ENCODE assay signal across 8 cellular contexts in the genomic region with DNA sequence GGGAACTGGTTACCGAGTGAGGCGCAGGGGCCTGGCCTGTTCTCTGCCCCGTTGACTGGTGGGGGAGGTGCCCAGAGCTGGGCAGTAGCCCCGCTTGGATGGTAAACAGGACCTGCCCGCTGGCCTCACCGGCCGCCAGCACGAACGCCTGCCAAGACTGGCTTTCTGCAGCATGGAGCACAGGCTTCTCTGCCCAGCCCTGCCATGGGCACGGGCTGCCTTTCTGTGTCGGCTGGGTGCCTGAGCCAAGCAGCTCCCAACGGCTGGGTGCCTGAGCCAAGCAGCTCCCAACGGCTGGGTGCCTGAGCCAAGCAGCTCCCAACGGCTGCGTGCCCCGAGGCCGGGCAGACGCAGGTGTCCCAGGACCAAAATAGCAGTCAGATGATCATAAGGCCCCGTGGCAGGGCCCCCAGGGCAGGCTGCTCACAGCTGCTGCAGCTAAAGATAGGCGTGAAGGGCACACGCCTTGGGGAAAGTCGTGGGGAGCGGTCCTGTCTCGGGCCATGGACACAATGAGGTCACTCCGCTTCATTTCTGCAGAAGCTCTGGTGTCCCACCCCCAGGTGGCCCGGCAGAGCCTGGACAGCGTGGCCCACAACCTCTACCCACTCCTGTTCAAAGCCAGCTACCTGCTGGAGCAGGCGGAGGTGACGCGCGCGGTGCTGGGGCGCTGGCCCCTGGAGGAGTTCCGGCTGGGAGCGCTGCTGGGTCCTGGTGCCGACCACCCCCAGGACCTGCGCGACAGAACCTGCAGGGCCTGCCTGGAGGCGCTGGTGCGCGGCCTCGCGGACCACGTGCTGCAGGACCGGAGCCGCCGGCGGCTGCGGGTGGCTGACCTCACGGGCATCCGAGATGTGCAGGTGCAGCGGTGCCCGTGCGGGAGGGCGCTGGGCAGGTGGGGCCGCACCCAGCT. TPM values are rescaled to one million over a fixed set of nuclear protein-coding genes. Genes with fewer than 3 reads are reported as not detected.
DNase-seq lines count a peak whose midpoint lies in the region; ATAC-seq, FAIRE-seq and TF ChIP-seq lines count a peak whose summit lies in the region.

A gene (plus strand): TSS at position 460 of the 913 bp plus-strand sequence. CDS start 44 bp downstream, at position 504.

- no peaks in the 10 kb centered on the region for H3K9me1 ChIP-seq in keratinocyte (ENCODE audit: control insufficient read depth, extremely low read depth, insufficient read depth, low read length)

- no peak within 1 kb of the TSS for H4K8ac ChIP-seq in mesendoderm (ENCODE audit: low read depth, low read length)

- dilution Hi-C loops in keratinocyte (cut with MboI; ENCODE audit: extremely low pct_ligation_motif_present, low sequenced_read_pairs): no loop called here

- no peak for ATAC-seq in thoracic aorta (ENCODE audit: insufficient number of reproducible peaks, low FRiP score, low read depth)

- no peak within 1 kb of the TSS for H2BK120ac ChIP-seq in mesendoderm (ENCODE audit: low read depth, low read length)

- H3K27me3 ChIP-seq in keratinocyte (ENCODE audit: control insufficient read depth, extremely low read depth, insufficient read depth, low read length): peaks cover 46% of the 10 kb centered on the region
- no peaks in the 10 kb centered on the region for H3K27me3 ChIP-seq in thoracic aorta (replicated peaks; ENCODE audit: insufficient read depth)
- H3K27me3 ChIP-seq in mesendoderm (ENCODE audit: insufficient read depth, low read length, poor library complexity): no peaks in the 10 kb centered on the region

- H3K9me3 ChIP-seq in keratinocyte (ENCODE audit: control insufficient read depth, low read depth, low read length) (no peaks in the 10 kb centered on the region), thoracic aorta (no peaks in the 10 kb centered on the region)

- H3K56ac ChIP-seq in mesendoderm (ENCODE audit: low read length): no peak within 1 kb of the TSS

- no peak within 1 kb of the TSS for H3K4me3 ChIP-seq in keratinocyte (ENCODE audit: control insufficient read depth in 2 of 3, extremely low read depth in 1 of 3, insufficient read depth in 2 of 3, low read depth in 1 of 3, low read length in 3 of 3)
- peak within 1 kb of the TSS; percentile 57 for H3K4me3 ChIP-seq in thoracic aorta
- no peak within 1 kb of the TSS for H3K4me3 ChIP-seq in mesendoderm (ENCODE audit: low read length)

- no peak within 1 kb of the TSS for H3K4ac ChIP-seq in mesendoderm (ENCODE audit: low read depth, low read length)

- DNase-seq in stimulated activated CD4-positive, alpha-beta T cell treated with anti-CD3 and anti-CD28 coated beads, Interleukin-15, amount 100 ng/mL, for 24 hours: peak; percentile 25
- DNase-seq in stimulated activated CD4-positive, alpha-beta T cell treated with anti-CD3 and anti-CD28 coated beads, Interleukin-2, amount 100 ng/mL, for 48 hours: no peak
- DNase-seq in NCI-H526 treated with DMSO at 0.1 percent for 48 hours (lab: John Stamatoyannopoulos, UW) (peak; percentile 60), keratinocyte (ENCODE audit: low read depth, low spot score) (no peak), thoracic aorta (ENCODE audit: low spot score) (no peak), AG20443 (ENCODE audit: low spot score) (no peak), NCI-H82 (lab: John Stamatoyannopoulos, UW) (no peak), mesendoderm (no peak)

- no peaks in the 10 kb centered on the region for H3K79me1 ChIP-seq in mesendoderm (ENCODE audit: low read length)

- H3K36me3 ChIP-seq in keratinocyte (ENCODE audit: control insufficient read depth in 2 of 2, extremely low read depth in 1 of 2, insufficient read depth in 2 of 2, low read length in 2 of 2): no peaks in the 10 kb centered on the region
- H3K36me3 ChIP-seq in thoracic aorta: no peaks in the 10 kb centered on the region
- no peaks in the 10 kb centered on the region for H3K36me3 ChIP-seq in mesendoderm (ENCODE audit: control insufficient read depth, insufficient read depth, low read length)

- no peak within 1 kb of the TSS for H4K5ac ChIP-seq in mesendoderm (ENCODE audit: low read length)

- H3K27ac ChIP-seq in keratinocyte (ENCODE audit: control insufficient read depth, insufficient read depth, low read length): no peak within 1 kb of the TSS
- H3K27ac ChIP-seq in thoracic aorta: no peak within 1 kb of the TSS
- H3K27ac ChIP-seq in mesendoderm (ENCODE audit: low read depth, low read length): no peak within 1 kb of the TSS

- H2BK5ac ChIP-seq in mesendoderm (ENCODE audit: low read length): no peak within 1 kb of the TSS

- H3K79me2 ChIP-seq in keratinocyte (ENCODE audit: control insufficient read depth, insufficient read depth, low read length) (no peaks in the 10 kb centered on the region), mesendoderm (ENCODE audit: control insufficient read depth, insufficient read depth, low read length) (no peaks in the 10 kb centered on the region)

- no CpG with 5 or more reads among the region's 56 CpGs for WGBS in mesendoderm (ENCODE audit: extremely low coverage, insufficient coverage, low lambda C conversion rate)

- no peak within 1 kb of the TSS for H2AFZ ChIP-seq in keratinocyte (ENCODE audit: control insufficient read depth, low read length)

- TF ChIP-seq CTCF in keratinocyte (optimal IDR thresholded peaks at IDR 0.05 in 1 of 3, IDR thresholded peaks at IDR 0.05 in 1 of 3, conservative IDR thresholded peaks at IDR 0.05 in 1 of 3; ENCODE audit: extremely low read depth in 1 of 3, insufficient read depth in 2 of 3, low read length in 3 of 3) (no peak), thoracic aorta (IDR thresholded peaks at IDR 0.05) (no peak)

- no peak within 1 kb of the TSS for H3K18ac ChIP-seq in mesendoderm (ENCODE audit: low read length)

- H3K9ac ChIP-seq in keratinocyte (ENCODE audit: control insufficient read depth, extremely low read depth, insufficient read depth, low read length) (no peak within 1 kb of the TSS), mesendoderm (ENCODE audit: low read length) (no peak within 1 kb of the TSS)

- FAIRE-seq in keratinocyte (lab: Jason Lieb, UNC): no peak

- peak within 1 kb of the TSS; percentile 37 for H3K4me2 ChIP-seq in keratinocyte (ENCODE audit: control insufficient read depth, extremely low read depth, insufficient read depth, low read depth, low read length)
- H3K4me2 ChIP-seq in mesendoderm (ENCODE audit: low read length): no peak within 1 kb of the TSS

- H3K4me1 ChIP-seq in keratinocyte (ENCODE audit: control insufficient read depth, extremely low read depth, insufficient read depth, low read length) (peaks cover 2% of the 10 kb centered on the region), thoracic aorta (ENCODE audit: control insufficient read depth in 1 of 2, low read depth in 2 of 2) (peaks cover 4 to 26% of the 10 kb centered on the region in 2 donors), mesendoderm (ENCODE audit: control insufficient read depth, low read depth, low read length) (no peaks in the 10 kb centered on the region)

- peaks cover 4% of the 10 kb centered on the region for H4K20me1 ChIP-seq in keratinocyte (ENCODE audit: control insufficient read depth, extremely low read depth, insufficient read depth, low read length)

- no peak within 1 kb of the TSS for H3K23ac ChIP-seq in mesendoderm (ENCODE audit: low read length)

- H2AK5ac ChIP-seq in mesendoderm (ENCODE audit: low read length): no peak within 1 kb of the TSS

- no peak within 1 kb of the TSS for H2BK15ac ChIP-seq in mesendoderm (replicated peaks; ENCODE audit: low read depth)

RNA-seq across cellular contexts. Expression of the gene that starts here (rescaled TPM):
- polyA plus RNA-seq in keratinocyte: not detected in 3 replicates
- polyA plus RNA-seq in keratinocyte (2011; ENCODE audit: low read depth): not detected
- polyA plus RNA-seq in keratinocyte (2011; cell fraction: cytosol; rRNA removed): not detected in 2 replicates
- polyA plus RNA-seq in keratinocyte (2011; cell fraction: nucleus; rRNA removed): not detected in 2 replicates
- not detected in 2 replicates for polyA plus RNA-seq in keratinocyte (2012; ENCODE audit: low replicate concordance)
- polyA minus RNA-seq in keratinocyte: not detected in 3 replicates
- not detected for polyA minus RNA-seq in keratinocyte (2011; cell fraction: cytosol; rRNA and poly(A)+ RNA removed)
- polyA minus RNA-seq in keratinocyte (2011; cell fraction: nucleus; rRNA and poly(A)+ RNA removed): not detected in 2 replicates
- not detected for total RNA-seq in thoracic aorta
- polyA plus RNA-seq in mesendoderm (2013, experiment 1 of 2): not detected
- polyA plus RNA-seq in mesendoderm (2013, experiment 2 of 2): not detected

Comparison
In these comparisons a context has a peak if more than half of its experiments do, and no peak if none do; other contexts are left out.
1. DNase-seq: peak in stimulated activated CD4-positive, alpha-beta T cell treated with anti-CD3 and anti-CD28 coated beads, Interleukin-15, amount 100 ng/mL, for 24 hours (single experiment) and NCI-H526 treated with DMSO at 0.1 percent for 48 hours (single experiment); none in stimulated activated CD4-positive, alpha-beta T cell treated with anti-CD3 and anti-CD28 coated beads, Interleukin-2, amount 100 ng/mL, for 48 hours (0 of 2), keratinocyte (single experiment), thoracic aorta (single experiment), AG20443 (single experiment), NCI-H82 (single experiment) and mesendoderm (single experiment).